ENCODE assay signal across 16 cellular contexts in the genomic region with DNA sequence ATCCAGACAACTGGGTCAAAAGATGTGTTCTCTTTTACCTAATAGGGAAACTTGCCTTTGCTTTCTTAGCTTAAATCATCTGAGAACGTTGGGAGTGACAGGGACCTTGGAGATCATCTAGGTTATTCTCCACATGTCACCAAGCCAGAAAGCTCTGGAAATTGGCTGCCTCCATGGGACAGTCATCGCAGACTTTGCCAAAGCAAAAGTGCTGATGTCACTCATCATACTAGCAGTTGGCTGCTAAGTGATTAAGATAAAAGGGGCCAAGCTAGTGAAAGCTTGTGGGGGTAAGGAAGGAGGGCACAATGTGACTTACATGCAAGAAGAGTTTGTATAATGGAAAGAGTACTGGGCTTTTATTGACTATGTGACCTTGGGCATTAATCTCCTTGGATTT.
DNase-seq lines count a peak whose midpoint lies in the region; ATAC-seq and TF ChIP-seq lines count a peak whose summit lies in the region.
"Had no signal": no experiment of that assay in that cellular context is flagged by ENCODE, and none has a peak within 500 bp of the region (broad histone marks: within the 10 kb centered on the region; RNA-seq: fewer than 3 reads in every experiment).

No MANE protein-coding gene starts in this region.

- H3K36me3 Mint-ChIP-seq in CD14-positive monocyte = no peaks in the 10 kb centered on the region
- H3K36me3 Mint-ChIP-seq: activated naive CD4-positive, alpha-beta T cell treated with anti-CD3 and anti-CD28 coated beads, Interleukin-2, amount 10 ng/mL, durations not matched to agents 7 days and 5 days had no signal

- DNase-seq in Right ventricle myocardium inferior (ENCODE audit: missing footprints) = no peak
- DNase-seq in cardiac septum (ENCODE audit: low spot score) = no peak
- peak; percentile 40 to 58 for DNase-seq in cardiac fibroblast (ENCODE audit: low read depth in 2 of 2)
- peak; percentile 64 for DNase-seq in medulla oblongata (ENCODE audit: extremely low spot score)
- no peak for DNase-seq in Kasumi-1 (lab: John Stamatoyannopoulos, UW)
- no peak for DNase-seq in activated CD8-positive, alpha-beta memory T cell treated with anti-CD3 and anti-CD28 coated beads for 24 hours
- no peak for DNase-seq in CD14-positive monocyte (ENCODE audit: low spot score)
- DNase-seq: activated CD4-positive, CD25-positive, alpha-beta regulatory T cell; activated naive CD4-positive, alpha-beta T cell treated with anti-CD3 and anti-CD28 coated beads, Interleukin-2, amount 10 ng/mL, durations not matched to agents 7 days and 5 days; COR-L47; NCI-H226; stimulated activated CD4-positive, alpha-beta T cell treated with anti-CD3 and anti-CD28 coated beads, Interleukin-2, amount 100 ng/mL, for 24 hours; trophoblast cell had no signal

- H3K27me3 Mint-ChIP-seq in CD14-positive monocyte (ENCODE audit: low read depth in 3 of 3) = peaks cover 0 to 7% (median 3%) of the 10 kb centered on the region in 3 donors

- intact Hi-C loops in Right ventricle myocardium inferior (cut with DNase I) (loop anchor here (5.0 kb wide), 1 partner anchor 196 kb away; the partner anchor contains the start of gene PFN2), cardiac septum (cut with DNase I) (no loop called here), CD14-positive monocyte (cut with micrococcal nuclease) (no loop called here)

- H3K27ac Mint-ChIP-seq in CD14-positive monocyte = no peak overlapping the region
- H3K27ac Mint-ChIP-seq: activated naive CD4-positive, alpha-beta T cell treated with anti-CD3 and anti-CD28 coated beads, Interleukin-2, amount 10 ng/mL, durations not matched to agents 7 days and 5 days; GM23338; IgD-negative memory B cell had no signal

- peak; percentile 88 for ATAC-seq in Right ventricle myocardium inferior
- ATAC-seq in HG03469 (IDR thresholded peaks at IDR 0.05; ENCODE audit: unreplicated experiment) = no peak
- ATAC-seq: GM23338 had no signal

- H3K9me3 Mint-ChIP-seq in CD14-positive monocyte = no peaks in the 10 kb centered on the region
- H3K9me3 Mint-ChIP-seq: activated naive CD4-positive, alpha-beta T cell treated with anti-CD3 and anti-CD28 coated beads, Interleukin-2, amount 10 ng/mL, durations not matched to agents 7 days and 5 days; GM23338; IgD-negative memory B cell had no signal

- no peak overlapping the region for H3K4me3 ChIP-seq in cardiac fibroblast (replicated peaks in 1 of 2; ENCODE audit: low read depth in 2 of 2, low read length in 2 of 2)
- H3K4me3 ChIP-seq: GM23338 had no signal

- TF ChIP-seq CTCF in cardiac fibroblast (IDR thresholded peaks at IDR 0.05; ENCODE audit: low read depth, low read length) (no peak), CD14-positive monocyte (IDR thresholded peaks at IDR 0.05) (no peak)

- H3K4me3 Mint-ChIP-seq in CD14-positive monocyte = no peak overlapping the region
- H3K4me3 Mint-ChIP-seq: activated naive CD4-positive, alpha-beta T cell treated with anti-CD3 and anti-CD28 coated beads, Interleukin-2, amount 10 ng/mL, durations not matched to agents 7 days and 5 days; GM23338; IgD-negative memory B cell had no signal

- H3K4me1 Mint-ChIP-seq in CD14-positive monocyte = no peaks in the 10 kb centered on the region
- H3K4me1 Mint-ChIP-seq: activated naive CD4-positive, alpha-beta T cell treated with anti-CD3 and anti-CD28 coated beads, Interleukin-2, amount 10 ng/mL, durations not matched to agents 7 days and 5 days; IgD-negative memory B cell had no signal

Comparison
In these comparisons a context has a peak if more than half of its experiments do, and no peak if none do; other contexts are left out.
1. DNase-seq: peak in cardiac fibroblast (2 of 2) and medulla oblongata (single experiment); none in Right ventricle myocardium inferior (single experiment), cardiac septum (single experiment), Kasumi-1 (0 of 2), activated CD8-positive, alpha-beta memory T cell treated with anti-CD3 and anti-CD28 coated beads for 24 hours (single experiment) and CD14-positive monocyte (single experiment).